ENCODE assay signal across 25 cellular contexts in the genomic region with DNA sequence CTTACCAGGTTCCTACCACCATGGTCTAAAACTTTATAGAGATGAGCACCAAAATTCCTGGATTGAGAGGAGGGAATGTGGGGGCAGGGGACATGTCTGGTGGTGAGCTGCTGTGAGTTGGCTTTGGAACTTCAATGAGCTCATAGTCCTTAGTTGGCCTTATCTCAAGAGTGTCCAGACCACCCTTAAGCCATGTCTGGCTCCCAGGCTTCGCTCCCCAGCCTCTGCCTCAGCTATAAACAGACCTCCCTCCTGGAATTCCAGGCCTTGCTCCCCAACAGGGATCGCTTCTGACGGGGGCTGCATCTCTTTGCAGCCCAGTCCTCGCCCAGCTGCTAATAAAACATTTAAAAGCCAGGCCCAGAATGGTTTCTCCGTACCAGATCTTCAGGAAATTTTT.
"Had no signal": no experiment of that assay in that cellular context is flagged by ENCODE, and none has a peak within 500 bp of the region (broad histone marks: within the 10 kb centered on the region; RNA-seq: fewer than 3 reads in every experiment).

No MANE protein-coding gene starts in this region.

- H3K36me3 ChIP-seq: Peyer's patch, SJSA1 had no signal

- DNase-seq: activated B cell treated with CpG ODN at 0.5 μM for 24 hours; activated CD4-positive, alpha-beta T cell treated with anti-CD3 and anti-CD28 coated beads for 1 hour; activated CD4-positive, alpha-beta T cell treated with anti-CD3 and anti-CD28 coated beads, Interleukin-2, amount 10 ng/mL, durations not matched to agents 24 days and 14 days; activated CD4-positive, alpha-beta T cell treated with anti-CD3 and anti-CD28 coated beads, Interleukin-2, amount 50 U/mL, for 48 hours; activated gamma-delta T cell treated with Interleukin-2 at 50 U/mL for 16 hours; activated naive CD4-positive, alpha-beta T cell treated with anti-CD3 and anti-CD28 coated beads, Interleukin-2, amount 10 ng/mL, durations not matched to agents 7 days and 5 days; activated naive CD8-positive, alpha-beta T cell treated with anti-CD3 and anti-CD28 coated beads for 36 hours; activated T-cell treated with anti-CD3 and anti-CD28 coated beads for 4 hours; activated T-cell treated with anti-CD3 and anti-CD28 coated beads, Interleukin-2, amount 50 U/mL, for 72 hours; anterior cingulate cortex; Kasumi-1; KBM-7; NCI-H1048; NCI-H146; NCI-H187 treated with DMSO at 0.1 percent for 48 hours; NCI-H2081 treated with DMSO at 0.1 percent for 48 hours; NCI-H446; NCI-H524; SHP77; T-cell; T-helper 2 cell; T1000 had no signal

- H3K9me3 ChIP-seq: Peyer's patch, SJSA1 had no signal

- H3K4me1 ChIP-seq: Peyer's patch had no signal

- H3K4me3 ChIP-seq: Peyer's patch, SJSA1 had no signal

- ATAC-seq: activated T-cell treated with anti-CD3 and anti-CD28 coated beads, Interleukin-2, amount 50 U/mL, for 72 hours; T-cell had no signal

- H3K27ac ChIP-seq: Peyer's patch, RWPE1, SJSA1 had no signal

- H3K27me3 ChIP-seq: Peyer's patch, SJSA1 had no signal
